ENCODE assay signal across 8 cellular contexts in the genomic region with DNA sequence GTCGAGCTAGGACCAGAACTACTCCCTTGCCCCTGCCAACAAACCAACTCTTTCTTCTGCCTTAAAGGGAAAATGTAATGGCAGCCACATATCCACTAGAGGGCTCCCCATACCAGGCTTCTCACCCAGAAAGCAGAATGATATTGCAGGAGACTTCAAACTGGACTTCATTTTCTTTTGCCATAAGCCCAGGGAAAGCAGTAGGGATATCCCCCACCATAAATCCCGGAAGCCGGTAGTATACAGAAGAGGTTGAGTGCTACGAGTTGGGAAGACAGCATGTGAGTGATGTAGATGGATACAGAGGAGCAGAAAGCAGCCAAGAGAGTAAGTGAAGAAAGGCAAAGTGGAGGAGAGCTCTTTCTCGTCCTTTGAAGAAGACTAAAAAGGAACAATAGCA. TPM values are rescaled to one million over a fixed set of nuclear protein-coding genes. Genes with fewer than 3 reads are reported as not detected.
DNase-seq lines count a peak whose midpoint lies in the region; ATAC-seq and TF ChIP-seq lines count a peak whose summit lies in the region.

No MANE protein-coding gene starts in this region.

- no peak overlapping the region for H3K4me3 ChIP-seq in smooth muscle cell

- H3K36me3 Mint-ChIP-seq in brain = no peaks in the 10 kb centered on the region

- no peaks in the 10 kb centered on the region for H3K27me3 ChIP-seq in smooth muscle cell (ENCODE audit: low read depth)

- TF ChIP-seq CTCF in brain (conservative IDR thresholded peaks at IDR 0.05) (peak; percentile 90 to 96), smooth muscle cell (IDR thresholded peaks at IDR 0.05; ENCODE audit: borderline replicate concordance, insufficient read depth, poor library complexity, severe bottlenecking) (peak; percentile 93)

- no peak overlapping the region for H3K4me3 Mint-ChIP-seq in brain

- H3K27ac ChIP-seq in smooth muscle cell (ENCODE audit: low read depth) = no peak overlapping the region

- peak overlapping the region; percentile 45 for H3K4me2 ChIP-seq in smooth muscle cell

- H3K27ac Mint-ChIP-seq in brain = no peak overlapping the region

- peaks cover 4% of the 10 kb centered on the region for H3K27me3 Mint-ChIP-seq in brain

- H3K9ac ChIP-seq in smooth muscle cell (ENCODE audit: low read depth) = no peak overlapping the region

- H2AFZ ChIP-seq in smooth muscle cell (ENCODE audit: low read depth) = peak overlapping the region; percentile 69

- ATAC-seq in Right ventricle myocardium inferior (peak; percentile 79), HG02981 (IDR thresholded peaks at IDR 0.05; ENCODE audit: unreplicated experiment) (no peak)

- H3K4me1 ChIP-seq in smooth muscle cell (ENCODE audit: low read depth) = no peaks in the 10 kb centered on the region

- intact Hi-C loops in Right ventricle myocardium inferior (cut with DNase I) = loop anchor here (1.0 to 2.0 kb wide), 2 partner anchors 156 to 260 kb away; no protein-coding TSS in a partner anchor
- intact Hi-C loops in cardiac septum (cut with DNase I) = loop anchor here (2.0 to 10.0 kb wide), 2 partner anchors 156 to 256 kb away; no protein-coding TSS in a partner anchor

- no peaks in the 10 kb centered on the region for H3K36me3 ChIP-seq in smooth muscle cell (ENCODE audit: low read depth)

- no peaks in the 10 kb centered on the region for H4K20me1 ChIP-seq in smooth muscle cell (ENCODE audit: low read depth)

- WGBS in smooth muscle cell (ENCODE audit: low lambda C conversion rate) = 30% methylated on average over 5 of the region's 5 CpGs

- DNase-seq in Right ventricle myocardium inferior (ENCODE audit: missing footprints) (no peak), cardiac septum (ENCODE audit: low spot score) (no peak), NCI-H2081 (lab: John Stamatoyannopoulos, UW) (peak; percentile 49 to 56), T-helper 9 cell (peak; percentile 21), iPS-NIHi7 (ENCODE audit: extremely low spot score) (peak; percentile 88), smooth muscle cell (lab: John Stamatoyannopoulos, UW; ENCODE audit: unreplicated experiment) (no peak)

- H3K79me2 ChIP-seq in smooth muscle cell (ENCODE audit: low read depth) = no peaks in the 10 kb centered on the region

- H3K4me1 Mint-ChIP-seq in brain = no peaks in the 10 kb centered on the region

- H3K9me3 ChIP-seq in smooth muscle cell (replicated peaks; ENCODE audit: low read depth) = no peaks in the 10 kb centered on the region

- H3F3A ChIP-seq in smooth muscle cell (ENCODE audit: low read depth) = no peaks in the 10 kb centered on the region

- peaks cover 12 to 31% (median 25%) of the 10 kb centered on the region in 5 experiments for H3K9me3 Mint-ChIP-seq in brain

RNA-seq across cellular contexts. Expression of gene PLAAT5, which starts 12.1 kb away (rescaled TPM):
- total RNA-seq in Right ventricle myocardium inferior (4.8 TPM), cardiac septum (0.32 TPM), smooth muscle cell (0.04 TPM in 1 of 2 replicates, not detected in the other)
- polyA plus RNA-seq in brain (ENCODE audit: insufficient read depth, low read depth, low replicate concordance) (1.5 TPM), smooth muscle cell (0.06 TPM in 1 of 2 replicates, not detected in the other)

RNA-seq across cellular contexts. Expression of gene LGALS12, which starts 27.0 kb away (rescaled TPM):
- 2.6 TPM for total RNA-seq in Right ventricle myocardium inferior
- 0.83 TPM for total RNA-seq in cardiac septum
- polyA plus RNA-seq in brain (ENCODE audit: insufficient read depth, low read depth, low replicate concordance) = not detected
- 0.58 TPM in 1 of 2 replicates, not detected in the other for total RNA-seq in smooth muscle cell
- not detected in 2 replicates for polyA plus RNA-seq in smooth muscle cell

RNA-seq across cellular contexts. Expression of gene PLAAT4, which starts 57.7 kb away (rescaled TPM):
- total RNA-seq in Right ventricle myocardium inferior = 36.1 TPM
- 6.9 TPM for total RNA-seq in cardiac septum
- 32.4 TPM for polyA plus RNA-seq in brain (ENCODE audit: insufficient read depth, low read depth, low replicate concordance)
- not detected in 2 replicates for total RNA-seq in smooth muscle cell
- not detected in 2 replicates for polyA plus RNA-seq in smooth muscle cell

Comparison
In these comparisons a context has a peak if more than half of its experiments do, and no peak if none do; other contexts are left out.
1. DNase-seq: peak in NCI-H2081 (2 of 2), T-helper 9 cell (single experiment) and iPS-NIHi7 (single experiment); none in Right ventricle myocardium inferior (single experiment), cardiac septum (single experiment) and smooth muscle cell (single experiment).